8 cellular contexts compared by ENCODE assay signal in the genomic region with DNA sequence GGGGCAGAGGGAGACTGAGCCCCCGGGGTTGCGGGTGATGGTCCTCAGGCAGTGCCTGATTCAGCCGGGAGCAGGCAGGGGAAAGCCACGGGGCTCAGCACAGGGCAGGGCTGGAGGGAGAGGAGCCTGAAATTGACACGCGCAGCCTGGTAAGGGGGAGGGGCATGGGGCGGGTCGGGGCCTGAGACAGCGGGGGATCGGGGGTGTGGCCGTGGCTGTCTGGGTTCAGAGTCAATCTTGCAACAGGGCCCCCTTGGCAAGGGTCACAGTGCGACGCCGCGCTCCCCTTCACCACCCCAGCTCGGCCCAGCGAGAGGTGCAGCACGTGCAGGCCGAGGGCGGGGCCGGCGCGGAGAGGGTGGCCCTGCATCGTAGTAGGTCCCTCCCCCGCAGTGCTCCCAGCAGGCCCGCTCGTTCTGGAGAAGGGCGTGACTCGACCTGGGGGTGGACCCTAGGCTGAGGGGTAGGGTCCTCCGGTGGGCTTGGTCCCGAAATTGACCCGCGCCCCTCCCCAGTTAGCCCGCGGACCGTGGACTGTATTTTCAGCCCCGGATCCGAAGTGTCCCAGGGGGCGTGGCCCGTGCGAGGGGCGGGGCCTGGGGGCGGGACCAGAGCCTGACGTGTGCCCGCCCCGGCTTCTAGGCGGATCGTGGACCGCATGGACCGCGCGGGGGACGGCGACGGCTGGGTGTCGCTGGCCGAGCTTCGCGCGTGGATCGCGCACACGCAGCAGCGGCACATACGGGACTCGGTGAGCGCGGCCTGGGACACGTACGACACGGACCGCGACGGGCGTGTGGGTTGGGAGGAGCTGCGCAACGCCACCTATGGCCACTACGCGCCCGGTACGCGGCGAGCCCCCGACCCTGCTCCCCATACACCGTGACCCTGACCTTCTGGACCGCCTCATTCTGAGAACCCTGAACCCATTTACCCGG. TPM values are rescaled to one million over a fixed set of nuclear protein-coding genes. Genes with fewer than 3 reads are reported as not detected.
DNase-seq lines count a peak whose midpoint lies in the region; ATAC-seq and TF ChIP-seq lines count a peak whose summit lies in the region.

No MANE protein-coding gene starts in this region.

- H3K27me3 ChIP-seq in psoas muscle (ENCODE audit: insufficient read depth in 3 of 3, low read length in 2 of 3) (no peaks in the 10 kb centered on the region), vagina (no peaks in the 10 kb centered on the region)

- H3K36me3 Mint-ChIP-seq in activated naive CD4-positive, alpha-beta T cell treated with anti-CD3 and anti-CD28 coated beads, Interleukin-2, amount 10 ng/mL, durations not matched to agents 7 days and 5 days: peaks cover 1% of the 10 kb centered on the region

- no peaks in the 10 kb centered on the region for H3K9me3 Mint-ChIP-seq in activated naive CD4-positive, alpha-beta T cell treated with anti-CD3 and anti-CD28 coated beads, Interleukin-2, amount 10 ng/mL, durations not matched to agents 7 days and 5 days

- no peak for TF ChIP-seq POLR2A in vagina (IDR thresholded peaks at IDR 0.05)

- peaks cover 30% of the 10 kb centered on the region for H3K4me1 Mint-ChIP-seq in activated naive CD4-positive, alpha-beta T cell treated with anti-CD3 and anti-CD28 coated beads, Interleukin-2, amount 10 ng/mL, durations not matched to agents 7 days and 5 days

- H3K4me3 ChIP-seq in psoas muscle (peak overlapping the region; percentile 72), vagina (peak overlapping the region; percentile 46 to 67)

- peaks cover 40% of the 10 kb centered on the region for H3K27me3 Mint-ChIP-seq in activated naive CD4-positive, alpha-beta T cell treated with anti-CD3 and anti-CD28 coated beads, Interleukin-2, amount 10 ng/mL, durations not matched to agents 7 days and 5 days

- H3K4me1 ChIP-seq in psoas muscle (peaks cover 10% of the 10 kb centered on the region), vagina (peaks cover 20% of the 10 kb centered on the region)

- H3K9me3 ChIP-seq in psoas muscle (no peaks in the 10 kb centered on the region), vagina (no peaks in the 10 kb centered on the region)

- ATAC-seq in GM19023 (IDR thresholded peaks at IDR 0.05; ENCODE audit: unreplicated experiment) (peak; percentile 83), HG03520 (IDR thresholded peaks at IDR 0.05; ENCODE audit: unreplicated experiment) (peak; percentile 53), psoas muscle (peak; percentile 93 to 96 (median 94))

- intact Hi-C loops in cardiac septum (cut with DNase I) (no loop called here), psoas muscle (cut with DNase I) (no loop called here), vagina (cut with DNase I) (no loop called here)

- TF ChIP-seq CTCF in psoas muscle (IDR thresholded peaks at IDR 0.05): peak; percentile 33
- no peak for TF ChIP-seq CTCF in vagina (IDR thresholded peaks at IDR 0.05)

- H3K4me3 Mint-ChIP-seq in activated naive CD4-positive, alpha-beta T cell treated with anti-CD3 and anti-CD28 coated beads, Interleukin-2, amount 10 ng/mL, durations not matched to agents 7 days and 5 days: peak overlapping the region; percentile 66

- peak overlapping the region; percentile 77 for H3K27ac ChIP-seq in psoas muscle
- H3K27ac ChIP-seq in vagina: peak overlapping the region; percentile 9

- H3K27ac Mint-ChIP-seq in activated naive CD4-positive, alpha-beta T cell treated with anti-CD3 and anti-CD28 coated beads, Interleukin-2, amount 10 ng/mL, durations not matched to agents 7 days and 5 days: peak overlapping the region; percentile 77

- DNase-seq in AG08396 (ENCODE audit: low spot score): peak; percentile 73
- DNase-seq in SHP77 treated with DMSO at 0.1 percent for 48 hours (lab: John Stamatoyannopoulos, UW): peak; percentile 41
- peak; percentile 89 for DNase-seq in activated naive CD4-positive, alpha-beta T cell treated with anti-CD3 and anti-CD28 coated beads, Interleukin-2, amount 10 ng/mL, durations not matched to agents 7 days and 5 days
- peak; percentile 87 for DNase-seq in cardiac septum (ENCODE audit: low spot score)
- DNase-seq in psoas muscle: peak; percentile 84 to 89
- no peak for DNase-seq in vagina (ENCODE audit: extremely low spot score in 2 of 2)

- peaks cover 0 to 15% of the 10 kb centered on the region in 2 donors for H3K36me3 ChIP-seq in psoas muscle (ENCODE audit: insufficient read depth in 1 of 2, low read depth in 1 of 2)
- H3K36me3 ChIP-seq in vagina: peaks cover 0 to 15% of the 10 kb centered on the region in 2 donors

- 2 to 7% (median 2%) methylated on average over 42 to 87 of the region's 87 CpGs for WGBS in psoas muscle, 3 donors

- CTCF ChIA-PET in activated naive CD4-positive, alpha-beta T cell treated with anti-CD3 and anti-CD28 coated beads, Interleukin-2, amount 10 ng/mL, durations not matched to agents 7 days and 5 days (lab: Charles Lee): interaction anchor here (0.7 to 2.7 kb wide), 7 partner anchors 14 to 36 kb away, joined by 3 to 19 read pairs (median 4); no protein-coding TSS in a partner anchor

RNA-seq across cellular contexts. Expression of gene RCN3, which starts 6.0 kb away (rescaled TPM):
- total RNA-seq in cardiac septum (14.0 TPM), psoas muscle (1 to 10 TPM; 6.4 to 8.6 (median 7.4) TPM), vagina (22.6 TPM)
- 1 to 10 TPM; 3.9 to 9.6 (median 7.3) TPM for polyA plus RNA-seq in psoas muscle

RNA-seq across cellular contexts. Expression of gene FCGRT, which starts 21.4 kb away (rescaled TPM):
- 50.6 TPM for total RNA-seq in cardiac septum
- 10 to 100 TPM; 42.2 to 79.3 (median 60.3) TPM for total RNA-seq in psoas muscle
- polyA plus RNA-seq in psoas muscle: 10 to 100 TPM; 32.0 to 48.2 (median 39.9) TPM
- 166 TPM for total RNA-seq in vagina

RNA-seq across cellular contexts. Expression of gene RPS11, which starts 37.6 kb away (rescaled TPM):
- total RNA-seq in cardiac septum (729 TPM), psoas muscle (1,000 to 10,000 TPM; 1,146 to 1,506 (median 1,232) TPM), vagina (4,897 TPM)
- 1,000 to 10,000 TPM; 2,461 to 3,844 (median 3,134) TPM for polyA plus RNA-seq in psoas muscle

RNA-seq across cellular contexts. Expression of gene RPL13A, which starts 46.4 kb away (rescaled TPM):
- 1,030 TPM for total RNA-seq in cardiac septum
- 1,000 to 10,000 TPM; 1,392 to 2,022 (median 1,763) TPM for total RNA-seq in psoas muscle
- polyA plus RNA-seq in psoas muscle: 1,000 to 10,000 TPM; 1,992 to 2,955 (median 2,046) TPM
- 3,900 TPM for total RNA-seq in vagina

RNA-seq across cellular contexts. Expression of gene NOSIP, which starts 46.5 kb away (rescaled TPM):
- total RNA-seq in cardiac septum: 34.5 TPM
- 10 to 100 TPM; 53.9 to 69.9 (median 58.1) TPM for total RNA-seq in psoas muscle
- 100 to 1,000 TPM in 1 of 3 donors, 10 to 100 TPM in 2; 75.4 to 104 (median 95.2) TPM for polyA plus RNA-seq in psoas muscle
- 72.2 TPM for total RNA-seq in vagina

Comparison
In these comparisons a context has a peak if more than half of its experiments do, and no peak if none do; other contexts are left out.
1. DNase-seq: peak in AG08396 (single experiment), SHP77 treated with DMSO at 0.1 percent for 48 hours (single experiment), activated naive CD4-positive, alpha-beta T cell treated with anti-CD3 and anti-CD28 coated beads, Interleukin-2, amount 10 ng/mL, durations not matched to agents 7 days and 5 days (single experiment), cardiac septum (single experiment) and psoas muscle (2 of 2); none in vagina (0 of 2).
2. Peak in every context shown above with its lines, with median percentiles within 50 percentile points of each other: ATAC-seq.